ENCODE assay signal across 19 cellular contexts in genomic region chr4:81508786-81509574, GRCh38. TPM values are rescaled to one million over a fixed set of nuclear protein-coding genes. Genes with fewer than 3 reads are reported as not detected.
DNase-seq lines count a peak whose midpoint lies in the region; ATAC-seq lines count a peak whose summit lies in the region.
"Had no signal": no experiment of that assay in that cellular context is flagged by ENCODE, and none has a peak within 500 bp of the region (broad histone marks: within the 10 kb centered on the region; RNA-seq: fewer than 3 reads in every experiment).

No MANE protein-coding gene starts in this region.

- CTCF ChIA-PET in activated CD4-positive, alpha-beta T cell treated with anti-CD3 and anti-CD28 coated beads for 36 hours (lab: Charles Lee) = interaction anchor here (1.0 to 1.3 kb wide), 2 partner anchors 13 to 18 kb away, joined by 3 to 4 read pairs; no protein-coding TSS in a partner anchor
- CTCF ChIA-PET in activated CD4-positive, alpha-beta T cell treated with anti-CD3 and anti-CD28 coated beads, Interleukin-2, amount 10 ng/mL, durations not matched to agents 7 days and 5 days (lab: Charles Lee) = interaction anchor here (0.6 to 0.9 kb wide), 2 partner anchors 14 to 15 kb away, joined by 3 read pairs; no protein-coding TSS in a partner anchor

- DNase-seq in activated CD4-positive, alpha-beta T cell treated with anti-CD3 and anti-CD28 coated beads for 36 hours = no peak
- DNase-seq in activated CD4-positive, alpha-beta T cell treated with anti-CD3 and anti-CD28 coated beads, Interleukin-2, amount 10 ng/mL, durations not matched to agents 7 days and 5 days = no peak
- DNase-seq in NOMO-1 (lab: John Stamatoyannopoulos, UW; ENCODE audit: unreplicated experiment in 2 of 2) (peak; percentile 74 to 87), germinal center (ENCODE audit: low spot score) (no peak), putamen (ENCODE audit: low spot score) (no peak)
- DNase-seq in stimulated activated naive B cell treated with anti-CD40 and anti-IgM and Interleukin-4, amounts not matched to agents 10 μg/mL and 1 μg/mL and 100 μg/mL, for 72 hours = no peak
- DNase-seq in stimulated activated CD4-positive, alpha-beta T cell treated with anti-CD3 and anti-CD28 coated beads, Interleukin-2, amount 100 ng/mL, for 48 hours = no peak
- DNase-seq: CD8-positive, alpha-beta T cell; effector CD4-positive, alpha-beta T cell; EL; hypothalamus; NCI-H187 treated with DMSO at 0.1 percent for 48 hours; NCI-H526; stimulated activated naive CD4-positive, alpha-beta T cell; T-helper 1 cell had no signal

- no peaks in the 10 kb centered on the region for H3K36me3 Mint-ChIP-seq in activated CD4-positive, alpha-beta T cell treated with anti-CD3 and anti-CD28 coated beads for 36 hours (ENCODE audit: low read depth)
- H3K36me3 Mint-ChIP-seq in activated CD4-positive, alpha-beta T cell treated with anti-CD3 and anti-CD28 coated beads, Interleukin-2, amount 10 ng/mL, durations not matched to agents 7 days and 5 days (ENCODE audit: low read depth) = no peaks in the 10 kb centered on the region
- H3K36me3 Mint-ChIP-seq in stimulated activated naive B cell treated with anti-CD40 and anti-IgM and Interleukin-4, amounts not matched to agents 10 μg/mL and 1 μg/mL and 100 μg/mL, for 72 hours = no peaks in the 10 kb centered on the region
- H3K36me3 Mint-ChIP-seq: CD8-positive, alpha-beta T cell had no signal

- no peaks in the 10 kb centered on the region for H3K9me3 Mint-ChIP-seq in activated CD4-positive, alpha-beta T cell treated with anti-CD3 and anti-CD28 coated beads for 36 hours (ENCODE audit: low read depth)
- no peaks in the 10 kb centered on the region for H3K9me3 Mint-ChIP-seq in activated CD4-positive, alpha-beta T cell treated with anti-CD3 and anti-CD28 coated beads, Interleukin-2, amount 10 ng/mL, durations not matched to agents 7 days and 5 days
- H3K9me3 Mint-ChIP-seq in stimulated activated naive B cell treated with anti-CD40 and anti-IgM and Interleukin-4, amounts not matched to agents 10 μg/mL and 1 μg/mL and 100 μg/mL, for 72 hours = no peaks in the 10 kb centered on the region
- H3K9me3 Mint-ChIP-seq: activated T-helper 1 cell treated with anti-CD3 and anti-CD28 coated beads, Interleukin-12 subunit alpha, Interleukin-12 subunit beta, Interleukin-2, Interleukin-4 antibody, amounts not matched to agents 30 ng/mL and 10 ng/mL and 1 ng/mL, durations not matched to agents 14 hours and 24 hours and 36 hours; CD8-positive, alpha-beta T cell had no signal

- H3K4me1 Mint-ChIP-seq in activated CD4-positive, alpha-beta T cell treated with anti-CD3 and anti-CD28 coated beads for 36 hours = peaks cover 48% of the 10 kb centered on the region
- peaks cover 36% of the 10 kb centered on the region for H3K4me1 Mint-ChIP-seq in activated CD4-positive, alpha-beta T cell treated with anti-CD3 and anti-CD28 coated beads, Interleukin-2, amount 10 ng/mL, durations not matched to agents 7 days and 5 days
- H3K4me1 Mint-ChIP-seq in stimulated activated naive B cell treated with anti-CD40 and anti-IgM and Interleukin-4, amounts not matched to agents 10 μg/mL and 1 μg/mL and 100 μg/mL, for 72 hours = peaks cover 53 to 94% of the 10 kb centered on the region in 2 donors

- POLR2A ChIA-PET in activated CD4-positive, alpha-beta T cell treated with anti-CD3 and anti-CD28 coated beads for 36 hours (lab: Charles Lee) = interaction anchor here (0.6 kb wide), 1 partner anchor 174 kb away, joined by 5 read pairs; no protein-coding TSS in a partner anchor
- POLR2A ChIA-PET in activated CD4-positive, alpha-beta T cell treated with anti-CD3 and anti-CD28 coated beads, Interleukin-2, amount 10 ng/mL, durations not matched to agents 7 days and 5 days (lab: Charles Lee) = interaction anchor here (0.7 kb wide), 1 partner anchor 521 kb away, joined by 3 read pairs; no protein-coding TSS in a partner anchor

- peaks cover 2% of the 10 kb centered on the region for H3K27me3 Mint-ChIP-seq in activated CD4-positive, alpha-beta T cell treated with anti-CD3 and anti-CD28 coated beads for 36 hours
- H3K27me3 Mint-ChIP-seq in activated CD4-positive, alpha-beta T cell treated with anti-CD3 and anti-CD28 coated beads, Interleukin-2, amount 10 ng/mL, durations not matched to agents 7 days and 5 days = no peaks in the 10 kb centered on the region
- no peaks in the 10 kb centered on the region for H3K27me3 Mint-ChIP-seq in stimulated activated naive B cell treated with anti-CD40 and anti-IgM and Interleukin-4, amounts not matched to agents 10 μg/mL and 1 μg/mL and 100 μg/mL, for 72 hours

- no peak overlapping the region for H3K4me3 Mint-ChIP-seq in activated CD4-positive, alpha-beta T cell treated with anti-CD3 and anti-CD28 coated beads for 36 hours
- no peak overlapping the region for H3K4me3 Mint-ChIP-seq in activated CD4-positive, alpha-beta T cell treated with anti-CD3 and anti-CD28 coated beads, Interleukin-2, amount 10 ng/mL, durations not matched to agents 7 days and 5 days
- no peak overlapping the region for H3K4me3 Mint-ChIP-seq in stimulated activated naive B cell treated with anti-CD40 and anti-IgM and Interleukin-4, amounts not matched to agents 10 μg/mL and 1 μg/mL and 100 μg/mL, for 72 hours
- H3K4me3 Mint-ChIP-seq: activated CD8-positive, alpha-beta T cell treated with anti-CD3 and anti-CD28 coated beads, Interleukin-2, amount 10 ng/mL, durations not matched to agents 7 days and 5 days; activated T-helper 1 cell treated with anti-CD3 and anti-CD28 coated beads, Interleukin-12 subunit alpha, Interleukin-12 subunit beta, Interleukin-2, Interleukin-4 antibody, amounts not matched to agents 30 ng/mL and 10 ng/mL and 1 ng/mL, durations not matched to agents 14 hours and 24 hours and 36 hours; CD8-positive, alpha-beta T cell had no signal

- intact Hi-C loops in activated CD4-positive, alpha-beta T cell treated with anti-CD3 and anti-CD28 coated beads for 36 hours (cut with DNase I, micrococcal nuclease) = loop anchor here (5.0 kb wide), 2 partner anchors 37 to 318 kb away; partner anchors contain the start of gene RASGEF1B (in 1 of the 2)

- ATAC-seq in activated CD4-positive, alpha-beta T cell treated with anti-CD3 and anti-CD28 coated beads for 36 hours = peak; percentile 39
- peak; percentile 41 for ATAC-seq in esophagus mucosa
- ATAC-seq in stimulated activated naive B cell treated with anti-CD40 and anti-IgM and Interleukin-4, amounts not matched to agents 10 μg/mL and 1 μg/mL and 100 μg/mL, for 72 hours (replicated peaks) = peak in 1 of 2 donors; percentile 18
- ATAC-seq: activated CD8-positive, alpha-beta T cell treated with anti-CD3 and anti-CD28 coated beads, Interleukin-2, amount 10 ng/mL, durations not matched to agents 7 days and 5 days; CD8-positive, alpha-beta T cell had no signal

- H3K27ac Mint-ChIP-seq in activated CD4-positive, alpha-beta T cell treated with anti-CD3 and anti-CD28 coated beads for 36 hours = no peak overlapping the region
- no peak overlapping the region for H3K27ac Mint-ChIP-seq in activated CD4-positive, alpha-beta T cell treated with anti-CD3 and anti-CD28 coated beads, Interleukin-2, amount 10 ng/mL, durations not matched to agents 7 days and 5 days
- peak overlapping the region; percentile 75 for H3K27ac Mint-ChIP-seq in stimulated activated naive B cell treated with anti-CD40 and anti-IgM and Interleukin-4, amounts not matched to agents 10 μg/mL and 1 μg/mL and 100 μg/mL, for 72 hours
- H3K27ac Mint-ChIP-seq: activated CD8-positive, alpha-beta T cell treated with anti-CD3 and anti-CD28 coated beads, Interleukin-2, amount 10 ng/mL, durations not matched to agents 7 days and 5 days; activated T-helper 1 cell treated with anti-CD3 and anti-CD28 coated beads, Interleukin-12 subunit alpha, Interleukin-12 subunit beta, Interleukin-2, Interleukin-4 antibody, amounts not matched to agents 30 ng/mL and 10 ng/mL and 1 ng/mL, durations not matched to agents 14 hours and 24 hours and 36 hours; CD8-positive, alpha-beta T cell had no signal

RNA-seq across cellular contexts. Expression of gene RASGEF1B, which starts 37.3 kb away (rescaled TPM):
- total RNA-seq in activated CD4-positive, alpha-beta T cell treated with anti-CD3 and anti-CD28 coated beads for 36 hours = 1 to 10 TPM; 3.4 to 4.0 TPM
- total RNA-seq in activated CD4-positive, alpha-beta T cell treated with anti-CD3 and anti-CD28 coated beads, Interleukin-2, amount 10 ng/mL, durations not matched to agents 7 days and 5 days = 1 to 10 TPM; 2.7 TPM
- 15.0 TPM for total RNA-seq in esophagus mucosa
- total RNA-seq: A172 had no signal

Comparison
In these comparisons a context has a peak if more than half of its experiments do, and no peak if none do; other contexts are left out.
1. DNase-seq: peak in NOMO-1 (2 of 2); none in activated CD4-positive, alpha-beta T cell treated with anti-CD3 and anti-CD28 coated beads for 36 hours (single experiment), activated CD4-positive, alpha-beta T cell treated with anti-CD3 and anti-CD28 coated beads, Interleukin-2, amount 10 ng/mL, durations not matched to agents 7 days and 5 days (single experiment), stimulated activated naive B cell treated with anti-CD40 and anti-IgM and Interleukin-4, amounts not matched to agents 10 μg/mL and 1 μg/mL and 100 μg/mL, for 72 hours (single experiment), germinal center (single experiment), stimulated activated CD4-positive, alpha-beta T cell treated with anti-CD3 and anti-CD28 coated beads, Interleukin-2, amount 100 ng/mL, for 48 hours (0 of 2) and putamen (single experiment).